In the genomic region with DNA sequence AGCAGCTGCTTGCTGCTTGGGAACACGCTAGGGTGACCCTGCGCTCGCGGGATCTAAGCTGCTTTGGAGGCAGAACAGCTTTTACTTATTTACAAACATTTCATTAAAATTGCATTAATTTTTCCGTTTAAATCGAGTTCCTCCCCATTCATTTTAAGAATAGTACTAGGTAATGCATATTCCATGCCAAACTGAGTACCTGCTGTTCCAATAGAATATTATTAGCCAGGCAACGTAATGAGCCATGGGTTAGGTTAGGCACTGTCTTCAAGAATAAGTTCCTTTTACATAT, we compare ENCODE assay signal across 8 cellular contexts. TPM values are rescaled to one million over a fixed set of nuclear protein-coding genes. Genes with fewer than 3 reads are reported as not detected.
A peak's percentile ranks its signal among the peaks of the same experiment; 100 is the strongest.
DNase-seq lines count a peak whose midpoint lies in the region; ATAC-seq and TF ChIP-seq lines count a peak whose summit lies in the region.

No MANE protein-coding gene starts in this region.

- no peaks in the 10 kb centered on the region for H3K36me3 ChIP-seq in right atrium auricular region
- H3K36me3 ChIP-seq in left lung, result no peaks in the 10 kb centered on the region
- no peaks in the 10 kb centered on the region for H3K36me3 ChIP-seq in tibial artery

- no peaks in the 10 kb centered on the region for H3K36me3 Mint-ChIP-seq in activated T-helper 17 cell treated with anti-CD3 and anti-CD28 coated beads, Interleukin-2, amount 50 U/mL, for 72 hours (ENCODE audit: low read depth)

- H3K27me3 ChIP-seq in right atrium auricular region (no peaks in the 10 kb centered on the region), left lung (no peaks in the 10 kb centered on the region), tibial artery (no peaks in the 10 kb centered on the region)

- TF ChIP-seq CTCF in right atrium auricular region (IDR thresholded peaks at IDR 0.05) (no peak), left lung (IDR thresholded peaks at IDR 0.05) (no peak), tibial artery (IDR thresholded peaks at IDR 0.05) (no peak)

- peaks cover 0 to 16% of the 10 kb centered on the region in 2 donors for H3K4me1 ChIP-seq in right atrium auricular region
- H3K4me1 ChIP-seq in left lung, result peaks cover 0 to 46% of the 10 kb centered on the region in 2 donors
- peaks cover 0 to 11% (median 9%) of the 10 kb centered on the region in 4 donors for H3K4me1 ChIP-seq in tibial artery

- H3K27ac ChIP-seq in right atrium auricular region (peak overlapping the region; percentile 82 to 86), left lung (peak overlapping the region; percentile 77 to 91), tibial artery (peak overlapping the region; percentile 76 to 78)

- H3K4me1 Mint-ChIP-seq in activated T-helper 17 cell treated with anti-CD3 and anti-CD28 coated beads, Interleukin-2, amount 50 U/mL, for 72 hours, result peaks cover 20% of the 10 kb centered on the region

- ATAC-seq in Right ventricle myocardium inferior (no peak), left lung (peak; percentile 5), HG02763 (IDR thresholded peaks at IDR 0.05; ENCODE audit: unreplicated experiment) (no peak)
- peak; percentile 8 for ATAC-seq in activated T-helper 17 cell treated with anti-CD3 and anti-CD28 coated beads, Interleukin-2, amount 50 U/mL, for 72 hours (replicated peaks)

- H3K27me3 Mint-ChIP-seq in activated T-helper 17 cell treated with anti-CD3 and anti-CD28 coated beads, Interleukin-2, amount 50 U/mL, for 72 hours, result no peaks in the 10 kb centered on the region

- peak overlapping the region; percentile 95 to 99 for H3K4me3 ChIP-seq in right atrium auricular region
- peak overlapping the region; percentile 79 to 97 for H3K4me3 ChIP-seq in left lung
- peak overlapping the region; percentile 97 to 98 for H3K4me3 ChIP-seq in tibial artery

- H3K9me3 ChIP-seq in right atrium auricular region, result no peaks in the 10 kb centered on the region
- no peaks in the 10 kb centered on the region for H3K9me3 ChIP-seq in left lung
- H3K9me3 ChIP-seq in tibial artery, result no peaks in the 10 kb centered on the region

- peak overlapping the region; percentile 81 for H3K4me3 Mint-ChIP-seq in activated T-helper 17 cell treated with anti-CD3 and anti-CD28 coated beads, Interleukin-2, amount 50 U/mL, for 72 hours

- no peak for DNase-seq in right atrium auricular region (ENCODE audit: low spot score)
- no peak for DNase-seq in Right ventricle myocardium inferior (ENCODE audit: missing footprints)
- no peak for DNase-seq in left lung
- no peak for DNase-seq in tibial artery
- DNase-seq in NCI-H187 (lab: John Stamatoyannopoulos, UW), result no peak
- DNase-seq in activated CD8-positive, alpha-beta memory T cell treated with anti-CD3 and anti-CD28 coated beads for 24 hours, result no peak

- peak overlapping the region; percentile 75 for H3K27ac Mint-ChIP-seq in activated T-helper 17 cell treated with anti-CD3 and anti-CD28 coated beads, Interleukin-2, amount 50 U/mL, for 72 hours

- H3K9me3 Mint-ChIP-seq in activated T-helper 17 cell treated with anti-CD3 and anti-CD28 coated beads, Interleukin-2, amount 50 U/mL, for 72 hours, result no peaks in the 10 kb centered on the region

- intact Hi-C loops in Right ventricle myocardium inferior (cut with DNase I) (no loop called here), left lung (cut with DNase I) (no loop called here), tibial artery (cut with DNase I; ENCODE audit: low total_unique reads) (loop anchor here (5.0 to 10.0 kb wide), 2 partner anchors 154 to 257 kb away; a partner anchor contains a TSS)

RNA-seq across cellular contexts. Expression of a gene that starts 0.9 kb away (rescaled TPM):
- total RNA-seq in right atrium auricular region, result 10 to 100 TPM in 1 of 2 donors, 1 to 10 TPM in 1; 7.0 to 10.1 TPM
- 10.1 TPM for total RNA-seq in Right ventricle myocardium inferior
- 10 to 100 TPM in 1 of 2 donors, 1 to 10 TPM in 1; 9.8 to 12.1 TPM for total RNA-seq in activated T-helper 17 cell treated with anti-CD3 and anti-CD28 coated beads, Interleukin-2, amount 50 U/mL, for 72 hours
- total RNA-seq in left lung, result 10 to 100 TPM; 19.0 to 24.0 TPM

Comparison
In these comparisons a context has a peak if more than half of its experiments do, and no peak if none do; other contexts are left out.
1. ATAC-seq: peak in activated T-helper 17 cell treated with anti-CD3 and anti-CD28 coated beads, Interleukin-2, amount 50 U/mL, for 72 hours (single experiment) and left lung (single experiment); none in Right ventricle myocardium inferior (single experiment) and HG02763 (single experiment).
2. Peak in every context shown above with its lines, with median percentiles within 50 percentile points of each other: H3K27ac ChIP-seq and H3K4me3 ChIP-seq.